In the genomic region with DNA sequence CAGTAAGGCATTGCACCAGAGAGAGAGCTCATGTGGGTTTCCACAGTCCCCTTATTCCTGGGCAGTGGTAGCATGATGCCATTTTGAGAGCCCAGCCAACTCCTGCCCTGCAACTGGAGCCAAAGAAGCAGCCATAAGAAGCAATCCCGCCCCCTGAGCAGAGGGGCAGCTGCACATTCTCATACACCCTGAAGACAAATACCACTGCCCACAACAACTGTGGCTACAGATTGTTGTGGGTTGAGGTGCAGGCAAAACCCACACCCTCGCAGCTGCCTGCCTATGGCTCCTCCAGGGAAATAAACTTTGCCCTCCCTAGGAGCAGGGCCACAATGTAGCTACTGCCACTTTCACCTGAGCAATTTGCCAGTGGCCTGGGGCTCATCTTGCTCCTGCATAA, we compare ENCODE assay signal across 6 cellular contexts.
"Had no signal": no experiment of that assay in that cellular context is flagged by ENCODE, and none has a peak within 500 bp of the region (broad histone marks: within the 10 kb centered on the region; RNA-seq: fewer than 3 reads in every experiment).

No MANE protein-coding gene starts in this region.

- H3K4me3 ChIP-seq: GM23248 had no signal

- H3K4me3 Mint-ChIP-seq: H9, IgD-negative memory B cell had no signal

- H3K27ac ChIP-seq: GM23248 had no signal

- DNase-seq: GM23248, GOT3, H9, HCEC 1CT, KBM-7 had no signal

- H3K4me1 Mint-ChIP-seq: H9, IgD-negative memory B cell had no signal

- H3K27me3 Mint-ChIP-seq: IgD-negative memory B cell had no signal

- H3K27ac Mint-ChIP-seq: H9, IgD-negative memory B cell had no signal

- H3K9me3 Mint-ChIP-seq: H9 had no signal
